ENCODE assay signal across 11 cellular contexts in genomic region chr2:25159947-25160346, GRCh38. TPM values are rescaled to one million over a fixed set of nuclear protein-coding genes. Genes with fewer than 3 reads are reported as not detected.
DNase-seq lines count a peak whose midpoint lies in the region; ATAC-seq and TF ChIP-seq lines count a peak whose summit lies in the region.
"Had no signal": no experiment of that assay in that cellular context is flagged by ENCODE, and none has a peak within 500 bp of the region (broad histone marks: within the 10 kb centered on the region; RNA-seq: fewer than 3 reads in every experiment).

No MANE protein-coding gene starts in this region.

- peaks cover 4% of the 10 kb centered on the region for H3K27me3 ChIP-seq in colonic mucosa
- H3K27me3 ChIP-seq: Peyer's patch had no signal

- no peak for TF ChIP-seq CTCF in colonic mucosa (IDR thresholded peaks at IDR 0.05)

- H3K4me1 ChIP-seq in colonic mucosa, result no peaks in the 10 kb centered on the region
- H3K4me1 ChIP-seq: Peyer's patch had no signal

- H3K4me3 ChIP-seq in colonic mucosa, result no peak overlapping the region

- peak; percentile 34 to 38 for ATAC-seq in activated CD4-positive, CD25-positive, alpha-beta regulatory T cell treated with anti-CD3 and anti-CD28 coated beads, Interleukin-2, amount 50 U/mL, for 24 hours
- ATAC-seq in GM21447 (IDR thresholded peaks at IDR 0.05; ENCODE audit: unreplicated experiment), result no peak
- no peak for ATAC-seq in GM19467 (IDR thresholded peaks at IDR 0.05; ENCODE audit: unreplicated experiment)

- no peaks in the 10 kb centered on the region for H3K9me3 ChIP-seq in colonic mucosa
- H3K9me3 ChIP-seq: Peyer's patch had no signal

- no peak for DNase-seq in activated CD4-positive, CD25-positive, alpha-beta regulatory T cell (lab: John Stamatoyannopoulos, UW)
- DNase-seq in NCI-H460 (ENCODE audit: extremely low read depth, low read depth) (peak; percentile 11), amniotic epithelial cell (ENCODE audit: low read depth) (peak; percentile 56), posterior vena cava (ENCODE audit: low spot score) (peak; percentile 50), colonic mucosa (no peak)
- DNase-seq: effector memory CD4-positive, alpha-beta T cell; Karpas-422; Peyer's patch had no signal

- no peak overlapping the region for H3K27ac ChIP-seq in colonic mucosa
- H3K27ac ChIP-seq: Peyer's patch had no signal

- no peak overlapping the region for H3K9ac ChIP-seq in colonic mucosa (ENCODE audit: low read depth in 2 of 2, low read length in 2 of 2)

- no peaks in the 10 kb centered on the region for H3K36me3 ChIP-seq in colonic mucosa
- H3K36me3 ChIP-seq: Peyer's patch had no signal

- intact Hi-C loops in posterior vena cava (cut with DNase I) (no loop called here), colonic mucosa (cut with DNase I) (no loop called here)

RNA-seq across cellular contexts. Expression of gene POMC, which starts 8.4 kb away (rescaled TPM):
- not detected in 2 replicates for total RNA-seq in NCI-H460 (2014; rRNA removed; shearing (Covaris generic))
- not detected in 2 replicates for polyA plus RNA-seq in NCI-H460 (2014; cell fraction: nucleus; rRNA removed)
- 1 to 10 TPM; 1.9 to 2.2 TPM for total RNA-seq in posterior vena cava
- 1 to 10 TPM in 1 of 2 donors, under 1 TPM in 1; 0.53 to 1.8 TPM for total RNA-seq in colonic mucosa
- total RNA-seq: Peyer's patch had no signal

Comparison
In these comparisons a context has a peak if more than half of its experiments do, and no peak if none do; other contexts are left out.
1. ATAC-seq: peak in activated CD4-positive, CD25-positive, alpha-beta regulatory T cell treated with anti-CD3 and anti-CD28 coated beads, Interleukin-2, amount 50 U/mL, for 24 hours (2 of 2); none in GM21447 (single experiment) and GM19467 (single experiment).
2. DNase-seq: peak in NCI-H460 (single experiment), amniotic epithelial cell (single experiment) and posterior vena cava (single experiment); none in activated CD4-positive, CD25-positive, alpha-beta regulatory T cell (0 of 4) and colonic mucosa (single experiment).